ENCODE assay signal across 9 cellular contexts in the genomic region with DNA sequence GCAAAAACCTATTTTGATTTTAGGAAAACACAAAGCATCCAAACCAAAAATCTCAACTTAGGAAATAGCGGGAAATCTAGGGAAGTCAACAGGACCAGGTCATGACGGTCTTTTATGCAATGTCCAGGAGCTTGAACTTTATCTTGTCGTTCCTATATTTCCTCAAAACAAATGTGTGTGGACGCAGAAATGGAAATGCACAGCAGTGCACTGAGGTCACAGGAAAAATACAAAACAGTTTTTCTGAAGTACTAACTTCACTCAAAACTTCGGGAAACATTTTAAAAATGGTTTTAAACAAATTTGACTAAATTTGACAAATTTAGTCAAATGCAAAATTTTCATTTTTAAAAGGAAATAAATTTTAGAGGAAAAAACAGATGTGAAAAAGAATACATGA. TPM values are rescaled to one million over a fixed set of nuclear protein-coding genes. Genes with fewer than 3 reads are reported as not detected.
"Had no signal": no experiment of that assay in that cellular context is flagged by ENCODE, and none has a peak within 500 bp of the region (broad histone marks: within the 10 kb centered on the region; RNA-seq: fewer than 3 reads in every experiment).

No MANE protein-coding gene starts in this region.

- H3K9ac ChIP-seq: KMS-11 had no signal

- H3K4me2 ChIP-seq: KMS-11 had no signal

- FAIRE-seq: HTR-8/SVneo had no signal

- DNase-seq: IMR-90, KBM-7, KG1 had no signal

- H3K27ac ChIP-seq: HL-60, KMS-11 had no signal

RNA-seq across cellular contexts. Expression of a gene that starts 5.5 kb away (rescaled TPM):
- total RNA-seq: HT-29, HT1080, IMR-90 had no signal
- polyA plus RNA-seq: IgD-negative memory B cell, IMR-90 had no signal
